Comparison of ENCODE assay signal across 1 cellular context in the genomic region with DNA sequence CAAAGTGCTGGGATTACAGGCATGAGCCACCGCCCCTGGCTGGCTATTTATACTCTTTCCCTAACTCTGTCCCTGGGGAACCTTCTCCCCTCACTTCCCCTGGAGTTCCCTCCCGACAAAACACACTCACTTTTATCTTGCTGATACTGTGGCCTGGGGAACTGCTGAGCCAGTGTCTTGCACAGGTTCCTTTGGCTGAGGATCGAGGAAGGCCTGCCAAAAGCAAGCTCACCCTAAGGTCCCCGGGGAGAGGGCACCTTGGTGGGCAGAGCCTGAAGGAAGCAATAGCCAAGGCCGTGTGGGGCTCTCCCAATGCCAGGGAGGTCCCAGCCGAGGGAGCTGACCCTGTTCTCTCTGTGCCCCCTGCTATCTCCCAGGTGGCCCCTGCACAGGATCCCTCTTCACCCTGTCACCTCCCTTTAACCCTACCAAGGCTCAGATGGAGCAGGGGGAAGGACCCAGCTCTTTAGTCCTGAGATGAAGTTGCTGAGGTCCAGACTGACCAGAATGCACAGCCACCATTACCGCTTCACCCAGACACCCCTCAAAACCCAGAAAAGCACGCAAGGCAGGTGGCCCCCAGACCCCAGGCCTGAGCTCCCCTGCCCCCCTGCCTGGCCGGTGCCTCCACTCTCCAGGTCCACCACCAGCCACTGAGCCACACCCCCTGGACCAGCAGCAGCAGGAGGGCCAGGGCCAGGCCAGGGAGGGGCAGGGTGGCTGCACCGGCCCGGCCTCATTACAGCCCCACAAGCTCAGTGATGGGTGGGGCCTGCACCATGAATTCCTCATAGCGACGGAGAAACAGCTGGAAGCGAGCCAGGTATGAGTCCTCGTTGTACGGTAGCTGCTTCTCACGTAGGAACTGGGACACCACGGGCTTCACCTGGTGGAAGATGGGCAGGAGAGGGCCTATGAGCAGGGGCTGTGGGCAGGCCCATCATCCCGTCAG.
TF ChIP-seq lines count a peak whose summit lies in the region.

No MANE protein-coding gene starts in this region.

TF ChIP-seq in WTC11, 78 proteins besides CTCF, POLR2A, EP300 and RAD21 (continued from another document):
- TF ChIP-seq, protein P1, sequence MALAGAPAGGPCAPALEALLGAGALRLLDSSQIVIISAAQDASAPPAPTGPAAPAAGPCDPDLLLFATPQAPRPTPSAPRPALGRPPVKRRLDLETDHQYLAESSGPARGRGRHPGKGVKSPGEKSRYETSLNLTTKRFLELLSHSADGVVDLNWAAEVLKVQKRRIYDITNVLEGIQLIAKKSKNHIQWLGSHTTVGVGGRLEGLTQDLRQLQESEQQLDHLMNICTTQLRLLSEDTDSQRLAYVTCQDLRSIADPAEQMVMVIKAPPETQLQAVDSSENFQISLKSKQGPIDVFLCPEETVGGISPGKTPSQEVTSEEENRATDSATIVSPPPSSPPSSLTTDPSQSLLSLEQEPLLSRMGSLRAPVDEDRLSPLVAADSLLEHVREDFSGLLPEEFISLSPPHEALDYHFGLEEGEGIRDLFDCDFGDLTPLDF (CRISPR knock-in tag; IDR thresholded peaks at IDR 0.05) = no peak
- TF ChIP-seq JUN (CRISPR knock-in tag; IDR thresholded peaks at IDR 0.05) (no peak), NFATC4 (CRISPR knock-in tag; IDR thresholded peaks at IDR 0.05) (no peak), MYBL2 (CRISPR knock-in tag; IDR thresholded peaks at IDR 0.05) (no peak), TP53 (CRISPR knock-in tag; IDR thresholded peaks at IDR 0.05) (no peak), ESRRA (CRISPR knock-in tag; IDR thresholded peaks at IDR 0.05; ENCODE audit: borderline replicate concordance) (no peak), ZNF121 (CRISPR knock-in tag; IDR thresholded peaks at IDR 0.05) (no peak), CREB1 (CRISPR knock-in tag; IDR thresholded peaks at IDR 0.05) (no peak)
- TF ChIP-seq, protein P2, sequence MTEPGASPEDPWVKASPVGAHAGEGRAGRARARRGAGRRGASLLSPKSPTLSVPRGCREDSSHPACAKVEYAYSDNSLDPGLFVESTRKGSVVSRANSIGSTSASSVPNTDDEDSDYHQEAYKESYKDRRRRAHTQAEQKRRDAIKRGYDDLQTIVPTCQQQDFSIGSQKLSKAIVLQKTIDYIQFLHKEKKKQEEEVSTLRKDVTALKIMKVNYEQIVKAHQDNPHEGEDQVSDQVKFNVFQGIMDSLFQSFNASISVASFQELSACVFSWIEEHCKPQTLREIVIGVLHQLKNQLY (CRISPR knock-in tag; IDR thresholded peaks at IDR 0.05) = no peak
- TF ChIP-seq, protein P3, sequence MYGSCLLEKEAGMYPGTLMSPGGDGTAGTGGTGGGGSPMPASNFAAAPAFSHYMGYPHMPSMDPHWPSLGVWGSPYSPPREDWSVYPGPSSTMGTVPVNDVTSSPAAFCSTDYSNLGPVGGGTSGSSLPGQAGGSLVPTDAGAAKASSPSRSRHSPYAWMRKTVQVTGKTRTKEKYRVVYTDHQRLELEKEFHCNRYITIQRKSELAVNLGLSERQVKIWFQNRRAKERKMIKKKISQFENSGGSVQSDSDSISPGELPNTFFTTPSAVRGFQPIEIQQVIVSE (CRISPR knock-in tag; IDR thresholded peaks at IDR 0.05; ENCODE audit: borderline replicate concordance) = no peak
- TF ChIP-seq, protein P4, sequence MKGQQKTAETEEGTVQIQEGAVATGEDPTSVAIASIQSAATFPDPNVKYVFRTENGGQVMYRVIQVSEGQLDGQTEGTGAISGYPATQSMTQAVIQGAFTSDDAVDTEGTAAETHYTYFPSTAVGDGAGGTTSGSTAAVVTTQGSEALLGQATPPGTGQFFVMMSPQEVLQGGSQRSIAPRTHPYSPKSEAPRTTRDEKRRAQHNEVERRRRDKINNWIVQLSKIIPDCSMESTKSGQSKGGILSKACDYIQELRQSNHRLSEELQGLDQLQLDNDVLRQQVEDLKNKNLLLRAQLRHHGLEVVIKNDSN (CRISPR knock-in tag; IDR thresholded peaks at IDR 0.05) = no peak
- TF ChIP-seq, protein P5, sequence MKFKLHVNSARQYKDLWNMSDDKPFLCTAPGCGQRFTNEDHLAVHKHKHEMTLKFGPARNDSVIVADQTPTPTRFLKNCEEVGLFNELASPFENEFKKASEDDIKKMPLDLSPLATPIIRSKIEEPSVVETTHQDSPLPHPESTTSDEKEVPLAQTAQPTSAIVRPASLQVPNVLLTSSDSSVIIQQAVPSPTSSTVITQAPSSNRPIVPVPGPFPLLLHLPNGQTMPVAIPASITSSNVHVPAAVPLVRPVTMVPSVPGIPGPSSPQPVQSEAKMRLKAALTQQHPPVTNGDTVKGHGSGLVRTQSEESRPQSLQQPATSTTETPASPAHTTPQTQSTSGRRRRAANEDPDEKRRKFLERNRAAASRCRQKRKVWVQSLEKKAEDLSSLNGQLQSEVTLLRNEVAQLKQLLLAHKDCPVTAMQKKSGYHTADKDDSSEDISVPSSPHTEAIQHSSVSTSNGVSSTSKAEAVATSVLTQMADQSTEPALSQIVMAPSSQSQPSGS (CRISPR knock-in tag; IDR thresholded peaks at IDR 0.05; ENCODE audit: borderline replicate concordance, low read depth) = no peak
